In the genomic region with DNA sequence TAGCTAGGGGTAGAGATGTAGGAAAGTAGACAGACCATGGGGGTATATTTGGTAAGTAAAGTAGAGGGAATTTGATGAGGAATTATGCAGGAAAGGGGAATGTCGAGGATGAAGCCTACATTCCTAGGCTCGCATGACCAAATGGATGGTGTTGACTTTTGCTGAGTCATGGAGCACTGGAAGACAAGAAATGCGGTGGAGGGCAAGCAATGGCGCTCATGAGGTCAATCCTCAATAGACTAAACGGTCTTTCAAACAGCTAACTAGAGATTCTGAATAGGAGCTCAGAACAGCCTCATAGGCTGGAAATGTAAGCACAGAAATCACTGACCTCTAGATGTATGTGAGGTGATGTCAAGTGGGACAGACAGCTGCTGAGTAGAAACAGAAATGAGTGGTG, we compare ENCODE assay signal across 1 cellular context.
TF ChIP-seq lines count a peak whose summit lies in the region.

No MANE protein-coding gene starts in this region.

TF ChIP-seq in endothelial cell of umbilical vein, 7 proteins besides CTCF, POLR2A, EP300 and RAD21 (continued from another document):
- TF ChIP-seq MYC (IDR thresholded peaks at IDR 0.05; ENCODE audit: low read depth, low read length) (no peak), FOS (IDR thresholded peaks at IDR 0.05; ENCODE audit: borderline replicate concordance, insufficient read depth, low read length) (no peak), MAX (IDR thresholded peaks at IDR 0.05; ENCODE audit: insufficient read depth, insufficient read length) (no peak), EZH2 (IDR thresholded peaks at IDR 0.05; ENCODE audit: borderline replicate concordance, low read depth, low read length, severe bottlenecking) (no peak), JUN (IDR thresholded peaks at IDR 0.05; ENCODE audit: borderline replicate concordance, insufficient read depth, insufficient read length, low read depth) (no peak), POLR2AphosphoS5 (IDR thresholded peaks at IDR 0.05; ENCODE audit: insufficient read depth, low read depth, low read length) (no peak)
